In genomic region chr19:3665681-3666544, GRCh38 we compare ENCODE assay signal across 9 cellular contexts. TPM values are rescaled to one million over a fixed set of nuclear protein-coding genes. Genes with fewer than 3 reads are reported as not detected.
DNase-seq lines count a peak whose midpoint lies in the region; ATAC-seq and TF ChIP-seq lines count a peak whose summit lies in the region.
"Had no signal": no experiment of that assay in that cellular context is flagged by ENCODE, and none has a peak within 500 bp of the region (broad histone marks: within the 10 kb centered on the region; RNA-seq: fewer than 3 reads in every experiment).

No MANE protein-coding gene starts in this region.

- no peaks in the 10 kb centered on the region for H3K36me3 ChIP-seq in KMS-11 (ENCODE audit: insufficient read depth)
- H3K36me3 ChIP-seq in mucosa of descending colon (ENCODE audit: low read depth) = no peaks in the 10 kb centered on the region

- DNase-seq in EH (ENCODE audit: low read depth) (peak; percentile 53), dorsolateral prefrontal cortex (peak in 9 of 10 donors; percentile 50 to 84 (median 69)), mucosa of descending colon (peak; percentile 73 to 82 (median 79)), NCI-H526 treated with DMSO at 0.1 percent for 48 hours (lab: John Stamatoyannopoulos, UW) (no peak)
- DNase-seq in activated CD4-positive, alpha-beta T cell treated with anti-CD3 and anti-CD28 coated beads, Interleukin-2, amount 50 U/mL, for 48 hours = peak; percentile 79 to 82
- peak; percentile 45 to 69 for DNase-seq in stimulated activated CD8-positive, alpha-beta memory T cell treated with anti-CD3 and anti-CD28 coated beads, Interleukin-4, amount 100 ng/mL, for 4 hours (ENCODE audit: low read depth in 2 of 2, low spot score in 1 of 2)

- peak; percentile 82 for ATAC-seq in mucosa of descending colon
- no peak for ATAC-seq in HG02981 (IDR thresholded peaks at IDR 0.05; ENCODE audit: unreplicated experiment)

- TF ChIP-seq CTCF in KMS-11 (conservative IDR thresholded peaks at IDR 0.05; ENCODE audit: low read depth, low read length) (peak; percentile 89), dorsolateral prefrontal cortex (IDR thresholded peaks at IDR 0.05 in 54 of 56, conservative IDR thresholded peaks at IDR 0.05 in 2 of 56; ENCODE audit: low read depth in 1 of 56, partially characterized antibody in 56 of 56) (peak; percentile 79 to 99 (median 96)), mucosa of descending colon (IDR thresholded peaks at IDR 0.05) (peak; percentile 90)

- no peak overlapping the region for H3K9ac ChIP-seq in KMS-11

- H2AFZ ChIP-seq in KMS-11 (ENCODE audit: low read depth) = no peak overlapping the region

- no peaks in the 10 kb centered on the region for H4K20me1 ChIP-seq in KMS-11 (ENCODE audit: insufficient read depth)

- no peaks in the 10 kb centered on the region for H3K27me3 ChIP-seq in KMS-11 (ENCODE audit: insufficient read depth, low read depth)
- no peaks in the 10 kb centered on the region for H3K27me3 ChIP-seq in dorsolateral prefrontal cortex

- H3K4me2 ChIP-seq in KMS-11 = no peak overlapping the region

- intact Hi-C loops in dorsolateral prefrontal cortex (cut with DNase I) = loop anchor here in 1 of 2 donors (2.0 to 10.0 kb wide), 2 partner anchors 35 to 159 kb away; partner anchors contain the start of gene PIP5K1C
- intact Hi-C loops in mucosa of descending colon (cut with DNase I, micrococcal nuclease) = loop anchor here in 1 of 2 donors (5.0 kb wide), 1 partner anchor 36 kb away; the partner anchor contains the start of gene PIP5K1C

- no peaks in the 10 kb centered on the region for H3K9me3 ChIP-seq in mucosa of descending colon

- H3K79me2 ChIP-seq in KMS-11 (ENCODE audit: insufficient read depth, low read depth) = no peaks in the 10 kb centered on the region

- H3K27ac ChIP-seq in KMS-11 = no peak overlapping the region
- peak overlapping the region in 28 of 59 donors; percentile 2 to 68 (median 40) for H3K27ac ChIP-seq in dorsolateral prefrontal cortex
- H3K27ac ChIP-seq: SK-N-MC had no signal

- H3K4me3 ChIP-seq in KMS-11 (IDR thresholded peaks at IDR 0.05; ENCODE audit: insufficient read depth, low read depth, low read length) (no peak overlapping the region), dorsolateral prefrontal cortex (peak overlapping the region in 4 of 59 donors; percentile 3 to 23 (median 18)), mucosa of descending colon (no peak overlapping the region)
- H3K4me3 ChIP-seq: SK-N-MC had no signal

- H3K4me1 ChIP-seq in KMS-11 (ENCODE audit: low read depth, poor library complexity, severe bottlenecking) = peaks cover 6% of the 10 kb centered on the region
- peaks cover 5% of the 10 kb centered on the region for H3K4me1 ChIP-seq in mucosa of descending colon (ENCODE audit: low read depth)

RNA-seq across cellular contexts. Expression of gene PIP5K1C, which starts 34.4 kb away (rescaled TPM):
- total RNA-seq in dorsolateral prefrontal cortex (100 to 1,000 TPM in 105 of 120 experiments, 10 to 100 TPM in 15; 52.4 to 207 (median 126) TPM), mucosa of descending colon (10 to 100 TPM; 23.1 to 95.2 (median 23.2) TPM)

RNA-seq across cellular contexts. Expression of gene CACTIN, which starts 39.3 kb away (rescaled TPM):
- 10 to 100 TPM; 18.8 to 43.6 (median 24.6) TPM for total RNA-seq in dorsolateral prefrontal cortex
- 10 to 100 TPM; 22.4 to 26.8 (median 22.6) TPM for total RNA-seq in mucosa of descending colon

RNA-seq across cellular contexts. Expression of gene TJP3, which starts 42.3 kb away (rescaled TPM):
- total RNA-seq in dorsolateral prefrontal cortex (1 to 10 TPM in 12 of 120 experiments, under 1 TPM in 19, not detected in 89; 0.14 to 4.5 (median 0.81) TPM), mucosa of descending colon (100 to 1,000 TPM; 167 to 357 (median 285) TPM)

RNA-seq across cellular contexts. Expression of gene TBXA2R, which starts 59.2 kb away (rescaled TPM):
- 1 to 10 TPM in 80 of 120 experiments, under 1 TPM in 40; 0.36 to 2.7 (median 1.4) TPM for total RNA-seq in dorsolateral prefrontal cortex
- total RNA-seq in mucosa of descending colon = 1 to 10 TPM in 2 of 3 donors, under 1 TPM in 1; 0.72 to 2.3 (median 1.1) TPM

Comparison
In these comparisons a context has a peak if more than half of its experiments do, and no peak if none do; other contexts are left out.
1. RNA of gene TJP3, which starts 42.3 kb away (total RNA-seq): 167 to 357 TPM in mucosa of descending colon; 0.14 to 4.5 TPM in dorsolateral prefrontal cortex; every median in the first group is over 10 times any median in the second.
2. Peak in every context shown above with its lines, with median percentiles within 50 percentile points of each other: CTCF ChIP-seq.